ENCODE assay signal across 1 cellular context in the genomic region with DNA sequence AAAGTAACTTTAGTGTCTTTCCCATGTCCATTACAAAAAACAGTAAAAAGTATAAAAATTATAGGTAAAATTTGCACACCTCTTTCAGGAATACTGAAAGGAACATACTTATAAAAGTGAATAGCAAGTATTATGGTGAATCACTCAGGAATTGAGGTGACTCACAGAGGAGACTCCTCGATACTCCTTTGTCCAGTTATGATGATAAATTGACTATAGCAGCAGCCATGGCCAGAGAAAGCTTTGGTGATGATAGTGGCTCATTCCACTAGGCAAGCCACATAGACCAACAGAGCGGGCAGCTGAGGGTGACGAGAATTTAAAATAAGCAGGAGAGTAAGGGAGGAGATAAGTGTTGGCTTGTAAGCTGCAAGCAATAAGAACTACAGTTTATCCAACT.
TF ChIP-seq lines count a peak whose summit lies in the region.

No MANE protein-coding gene starts in this region.

TF ChIP-seq in IMR-90, 13 proteins besides CTCF, POLR2A, EP300 and RAD21:
- TF ChIP-seq NFE2L2 (IDR thresholded peaks at IDR 0.05; ENCODE audit: low read depth, low read length): no peak
- peak; percentile 50; the same call in 1 of the 2 replicates for TF ChIP-seq FOS (IDR thresholded peaks at IDR 0.05; ENCODE audit: low read depth, low read length)
- TF ChIP-seq RFX5 (IDR thresholded peaks at IDR 0.05; ENCODE audit: low read depth, low read length): no peak
